Comparison of ENCODE assay signal across 19 cellular contexts in the genomic region with DNA sequence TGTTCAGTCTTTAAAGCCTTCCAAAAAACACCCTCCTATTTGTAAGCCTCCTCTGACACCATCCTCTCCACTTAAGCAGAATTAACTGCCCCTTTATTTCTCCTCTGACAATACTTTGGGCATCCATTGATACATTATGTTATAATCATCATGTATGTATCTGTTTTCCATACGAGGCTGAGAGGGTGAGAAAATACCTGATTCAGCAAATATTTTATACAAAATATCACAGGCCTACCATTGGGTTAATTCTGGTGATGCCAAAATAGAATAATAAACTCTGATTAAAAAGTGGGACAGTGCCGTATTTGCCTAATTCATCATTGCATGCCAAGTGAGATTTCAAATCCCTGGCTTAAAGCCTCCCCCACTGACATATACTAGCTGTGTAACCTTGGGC.
DNase-seq lines count a peak whose midpoint lies in the region; ATAC-seq, FAIRE-seq and TF ChIP-seq lines count a peak whose summit lies in the region.
"Had no signal": no experiment of that assay in that cellular context is flagged by ENCODE, and none has a peak within 500 bp of the region (broad histone marks: within the 10 kb centered on the region; RNA-seq: fewer than 3 reads in every experiment).

No MANE protein-coding gene starts in this region.

- H3K27ac ChIP-seq in HepG2 (ENCODE audit: extremely low read length, insufficient read depth, low read length) (no peak overlapping the region), right lobe of liver (no peak overlapping the region), K562 (ENCODE audit: extremely low read depth, low read depth, low read length) (no peak overlapping the region)
- H3K27ac ChIP-seq: BLaER1, C4-2B had no signal

- no peaks in the 10 kb centered on the region for H3K79me2 ChIP-seq in HepG2 (ENCODE audit: insufficient read depth, low read length)
- H3K79me2 ChIP-seq in K562 (ENCODE audit: control insufficient read depth, insufficient read depth, low read length): no peaks in the 10 kb centered on the region

- no peak for DNase-seq in HepG2 (ENCODE audit: low spot score)
- DNase-seq in right lobe of liver: no peak
- no peak for DNase-seq in K562 (ENCODE audit: extremely low read depth in 1 of 4, low spot score in 3 of 4)
- DNase-seq in neural crest cell (ENCODE audit: low read depth, low spot score): no peak
- DNase-seq: CD4-positive, CD25-positive, alpha-beta regulatory T cell; CD8-positive, alpha-beta T cell; DMS153; DND-41; GOT3; H7; HCEC 1CT had no signal

- H3K36me3 Mint-ChIP-seq in neural crest cell (ENCODE audit: low read depth): no peaks in the 10 kb centered on the region
- H3K36me3 Mint-ChIP-seq: CD4-positive, CD25-positive, alpha-beta regulatory T cell; CD8-positive, alpha-beta T cell had no signal

- H3K4me3 Mint-ChIP-seq in neural crest cell: no peak overlapping the region
- H3K4me3 Mint-ChIP-seq: B cell; CD4-positive, CD25-positive, alpha-beta regulatory T cell; CD8-positive, alpha-beta T cell had no signal

- H3K4me3 ChIP-seq in HepG2 (replicated peaks in 1 of 3; ENCODE audit: insufficient read depth in 1 of 3, low read depth in 2 of 3, low read length in 3 of 3) (no peak overlapping the region), right lobe of liver (no peak overlapping the region), K562 (no peak overlapping the region)
- H3K4me3 ChIP-seq: BLaER1 had no signal

- H4K20me1 ChIP-seq in HepG2 (ENCODE audit: insufficient read depth, low read length): no peaks in the 10 kb centered on the region
- no peaks in the 10 kb centered on the region for H4K20me1 ChIP-seq in K562 (replicated peaks; ENCODE audit: control insufficient read depth, insufficient read depth, low read length)
- H4K20me1 ChIP-seq: BLaER1 had no signal

- 0 out of 5 replicates have a peak, but pooled peaks cover 0 to 4% of the 10 kb centered on the region in 2 experiments for H3K27me3 ChIP-seq in HepG2 (ENCODE audit: control insufficient read depth in 1 of 2, insufficient read depth in 2 of 2, low read length in 2 of 2)
- no peaks in the 10 kb centered on the region for H3K27me3 ChIP-seq in right lobe of liver
- peaks cover 0 to 3% of the 10 kb centered on the region in 2 experiments; a peak in 3 of 5 replicates for H3K27me3 ChIP-seq in K562 (ENCODE audit: control insufficient read depth in 2 of 2, insufficient read depth in 2 of 2, low read length in 2 of 2)
- H3K27me3 ChIP-seq: BLaER1 had no signal

- H3K36me3 ChIP-seq in HepG2 (replicated peaks in 1 of 2; ENCODE audit: control insufficient read depth in 1 of 2, insufficient read depth in 2 of 2, low read length in 2 of 2) (no peaks in the 10 kb centered on the region), right lobe of liver (no peaks in the 10 kb centered on the region), K562 (ENCODE audit: control insufficient read depth, insufficient read depth, low read length) (no peaks in the 10 kb centered on the region)
- H3K36me3 ChIP-seq: BLaER1 had no signal

- POLR2A ChIA-PET in HepG2 (lab: Yijun Ruan, JAX): no interaction called here
- POLR2A ChIA-PET in K562 (lab: Yijun Ruan, JAX): no interaction called here

- H3K4me2 ChIP-seq in HepG2 (ENCODE audit: low read depth, low read length) (no peak overlapping the region), K562 (ENCODE audit: insufficient read depth, low read length) (no peak overlapping the region)
- H3K4me2 ChIP-seq: BLaER1 had no signal

- peaks cover 21% of the 10 kb centered on the region for H3K4me1 Mint-ChIP-seq in neural crest cell
- H3K4me1 Mint-ChIP-seq: B cell; CD4-positive, CD25-positive, alpha-beta regulatory T cell had no signal

- intact Hi-C loops in HepG2 (cut with micrococcal nuclease; ENCODE audit: unreplicated experiment) (no loop called here), right lobe of liver (cut with DNase I) (no loop called here), K562 (cut with micrococcal nuclease) (no loop called here)

- no peak for TF ChIP-seq POLR2A in HepG2 (IDR thresholded peaks at IDR 0.05; ENCODE audit: insufficient read depth in 1 of 2, low read depth in 2 of 2, low read length in 2 of 2)
- TF ChIP-seq POLR2A in right lobe of liver (IDR thresholded peaks at IDR 0.05): no peak
- TF ChIP-seq POLR2A in K562 (conservative IDR thresholded peaks at IDR 0.05): no peak

- FAIRE-seq in HepG2 (lab: Jason Lieb, UNC) (no peak), K562 (lab: Jason Lieb, UNC) (no peak)
- FAIRE-seq: G401.6, GM12892 had no signal

- H3K27ac Mint-ChIP-seq in neural crest cell (ENCODE audit: unreplicated experiment): peak overlapping the region; percentile 57
- H3K27ac Mint-ChIP-seq: B cell; CD4-positive, CD25-positive, alpha-beta regulatory T cell; CD8-positive, alpha-beta T cell had no signal

- H2AFZ ChIP-seq in HepG2 (ENCODE audit: low read length): no peak overlapping the region
- H2AFZ ChIP-seq in K562 (ENCODE audit: low read depth, low read length): no peak overlapping the region

- WGBS in HepG2 (ENCODE audit: low lambda C conversion rate): 39% methylated on average over 2 of the region's 2 CpGs
- WGBS in right lobe of liver (ENCODE audit: insufficient coverage, low coverage, low lambda C conversion rate, missing lambda C conversion rate): 31% methylated on average over 2 of the region's 2 CpGs
- 0% methylated on average over 1 of the region's 2 CpGs for WGBS in K562 (ENCODE audit: insufficient coverage, low coverage, missing lambda C conversion rate)

- no peaks in the 10 kb centered on the region for H3K9me3 Mint-ChIP-seq in neural crest cell
- H3K9me3 Mint-ChIP-seq: CD8-positive, alpha-beta T cell had no signal

- no peak for TF ChIP-seq RAD21 in HepG2 (CRISPR knock-in tag; IDR thresholded peaks at IDR 0.05)
- no peak for TF ChIP-seq RAD21 in K562 (CRISPR knock-in tag; conservative IDR thresholded peaks at IDR 0.05 in 1 of 2, IDR thresholded peaks at IDR 0.05 in 1 of 2)

- no peaks in the 10 kb centered on the region for H3K4me1 ChIP-seq in HepG2 (ENCODE audit: insufficient read depth, low read length)
- H3K4me1 ChIP-seq in right lobe of liver: no peaks in the 10 kb centered on the region
- H3K4me1 ChIP-seq in K562 (replicated peaks in 1 of 2; ENCODE audit: control insufficient read depth in 2 of 2, insufficient read depth in 2 of 2, low read length in 2 of 2): no peaks in the 10 kb centered on the region

- H3K27me3 Mint-ChIP-seq in neural crest cell (ENCODE audit: low read depth): no peaks in the 10 kb centered on the region
- H3K27me3 Mint-ChIP-seq: B cell had no signal

- TF ChIP-seq EP300 in HepG2 (IDR thresholded peaks at IDR 0.05; ENCODE audit: low read depth in 2 of 2, low read length in 2 of 2) (no peak), HepG2 (CRISPR knock-in tag; IDR thresholded peaks at IDR 0.05; ENCODE audit: borderline replicate concordance) (no peak), K562 (IDR thresholded peaks at IDR 0.05; ENCODE audit: low read length) (no peak)

- ATAC-seq in HepG2: no peak
- ATAC-seq in right lobe of liver: no peak
- no peak for ATAC-seq in K562
- ATAC-seq in HG03442 (IDR thresholded peaks at IDR 0.05; ENCODE audit: unreplicated experiment): no peak
- no peak for ATAC-seq in HG03039 (IDR thresholded peaks at IDR 0.05; ENCODE audit: unreplicated experiment)
- ATAC-seq: CD8-positive, alpha-beta T cell had no signal

- H3K9me3 ChIP-seq in HepG2 (ENCODE audit: low read length) (no peaks in the 10 kb centered on the region), right lobe of liver (no peaks in the 10 kb centered on the region), K562 (replicated peaks; ENCODE audit: control insufficient read depth, insufficient read depth, low read depth, low read length) (no peaks in the 10 kb centered on the region)
- H3K9me3 ChIP-seq: BLaER1, Caco-2 had no signal

- CTCF ChIA-PET in HepG2 (lab: Yijun Ruan, JAX; ENCODE audit: low intra/inter-chr PET ratio, low total read pairs) (no interaction called here), K562 (lab: Yijun Ruan, JAX; ENCODE audit: low intra/inter-chr PET ratio) (no interaction called here)

- in situ Hi-C loops in HepG2 (cut with HindIII; ENCODE audit: extremely low pct_ligation_motif_present, low pct_unique_long_range_greater_than_20kb) (no loop called here), K562 (cut with MboI) (no loop called here)

- BruUV-seq in HepG2 (replicated peaks; lab: Mats Ljungman, UMichigan) (no TSS peak), K562 (replicated peaks; lab: Mats Ljungman, UMichigan) (no TSS peak)

- TF ChIP-seq CTCF in HepG2 (CRISPR knock-in tag; IDR thresholded peaks at IDR 0.05) (no peak), right lobe of liver (IDR thresholded peaks at IDR 0.05) (no peak), K562 (IDR thresholded peaks at IDR 0.05 in 2 of 3, conservative IDR thresholded peaks at IDR 0.05 in 1 of 3; ENCODE audit: insufficient read depth in 2 of 3, low read depth in 1 of 3, low read length in 3 of 3) (no peak), neural crest cell (conservative IDR thresholded peaks at IDR 0.05) (no peak)

- H3K9ac ChIP-seq in HepG2 (ENCODE audit: insufficient read depth, low read depth, low read length) (no peak overlapping the region), K562 (ENCODE audit: insufficient read depth in 1 of 2, low read depth in 2 of 2, low read length in 2 of 2) (no peak overlapping the region)
- H3K9ac ChIP-seq: BLaER1 had no signal

- no peaks in the 10 kb centered on the region for H3K9me1 ChIP-seq in K562 (ENCODE audit: control insufficient read depth, insufficient read depth, low read length)

TF ChIP-seq in HepG2, 621 proteins besides CTCF, POLR2A, EP300 and RAD21:
- peak; percentile 88 to 96 for TF ChIP-seq MAFK (conservative IDR thresholded peaks at IDR 0.05 in 1 of 2, IDR thresholded peaks at IDR 0.05 in 1 of 2; ENCODE audit: low read length in 2 of 2)
- peak; percentile 93 for TF ChIP-seq MAFF (IDR thresholded peaks at IDR 0.05; ENCODE audit: low read depth, low read length)
- TF ChIP-seq ZMAT3 (CRISPR knock-in tag; conservative IDR thresholded peaks at IDR 0.05): no peak

TF ChIP-seq in K562, 482 proteins besides CTCF, POLR2A, EP300 and RAD21 (continues in another document):
- no peak for TF ChIP-seq SIX5 (IDR thresholded peaks at IDR 0.05; ENCODE audit: borderline replicate concordance in 1 of 2, insufficient read depth in 1 of 2, low read depth in 1 of 2, low read length in 2 of 2)
